In genomic region chr19:4969772-4970531, GRCh38 we compare ENCODE assay signal across 9 cellular contexts. TPM values are rescaled to one million over a fixed set of nuclear protein-coding genes. Genes with fewer than 3 reads are reported as not detected.
DNase-seq lines count a peak whose midpoint lies in the region; ATAC-seq and TF ChIP-seq lines count a peak whose summit lies in the region.
"Had no signal": no experiment of that assay in that cellular context is flagged by ENCODE, and none has a peak within 500 bp of the region (broad histone marks: within the 10 kb centered on the region; RNA-seq: fewer than 3 reads in every experiment).

No MANE protein-coding gene starts in this region.

- H3K4me3 ChIP-seq in PC-3 (ENCODE audit: low read length) (peak overlapping the region; percentile 84), choroid plexus epithelial cell (ENCODE audit: low read depth, low read length) (peak overlapping the region; percentile 70), muscle layer of duodenum (ENCODE audit: low read depth in 1 of 2, low read length in 2 of 2) (peak overlapping the region; percentile 67 to 90)

- H3K9me3 Mint-ChIP-seq in activated naive CD4-positive, alpha-beta T cell treated with anti-CD3 and anti-CD28 coated beads, Interleukin-2, amount 10 ng/mL, durations not matched to agents 7 days and 5 days = no peaks in the 10 kb centered on the region

- H3K27me3 Mint-ChIP-seq in activated naive CD4-positive, alpha-beta T cell treated with anti-CD3 and anti-CD28 coated beads, Interleukin-2, amount 10 ng/mL, durations not matched to agents 7 days and 5 days = no peaks in the 10 kb centered on the region

- peak overlapping the region; percentile 82 for H3K4me3 Mint-ChIP-seq in activated naive CD4-positive, alpha-beta T cell treated with anti-CD3 and anti-CD28 coated beads, Interleukin-2, amount 10 ng/mL, durations not matched to agents 7 days and 5 days

- H3K4me1 Mint-ChIP-seq in activated naive CD4-positive, alpha-beta T cell treated with anti-CD3 and anti-CD28 coated beads, Interleukin-2, amount 10 ng/mL, durations not matched to agents 7 days and 5 days = peaks cover 38% of the 10 kb centered on the region

- intact Hi-C loops in PC-3 (cut with micrococcal nuclease) = loop anchor here (2.0 to 5.0 kb wide), 3 partner anchors 57 to 158 kb away; no protein-coding TSS in a partner anchor

- H3F3A ChIP-seq in PC-3 (ENCODE audit: low read length, unreplicated experiment) = peaks cover 16% of the 10 kb centered on the region

- peak; percentile 36 for DNase-seq in activated naive CD4-positive, alpha-beta T cell treated with anti-CD3 and anti-CD28 coated beads, Interleukin-2, amount 10 ng/mL, durations not matched to agents 7 days and 5 days
- no peak for DNase-seq in activated naive CD4-positive, alpha-beta T cell treated with anti-CD3 and anti-CD28 coated beads, Interleukin-2, amount 50 U/mL, for 16 hours
- DNase-seq in PC-3 = peak; percentile 51
- peak; percentile 49 for DNase-seq in choroid plexus epithelial cell (ENCODE audit: low read depth)
- DNase-seq in effector CD8-positive, alpha-beta T cell (lab: John Stamatoyannopoulos, UW) = no peak
- no peak for DNase-seq in AG08396 (ENCODE audit: low spot score)

- H2AFZ ChIP-seq in PC-3 (ENCODE audit: low read length) = no peak overlapping the region

- no peaks in the 10 kb centered on the region for H3K36me3 ChIP-seq in PC-3 (ENCODE audit: low read depth, low read length)
- no peaks in the 10 kb centered on the region for H3K36me3 ChIP-seq in muscle layer of duodenum (ENCODE audit: control insufficient read depth in 1 of 2, insufficient read depth in 2 of 2, low read length in 2 of 2)

- peaks cover 25% of the 10 kb centered on the region for H3K36me3 Mint-ChIP-seq in activated naive CD4-positive, alpha-beta T cell treated with anti-CD3 and anti-CD28 coated beads, Interleukin-2, amount 10 ng/mL, durations not matched to agents 7 days and 5 days

- peaks cover 33% of the 10 kb centered on the region for H3K4me1 ChIP-seq in PC-3 (ENCODE audit: insufficient read depth, low read length)
- H3K4me1 ChIP-seq in muscle layer of duodenum (ENCODE audit: control insufficient read depth in 1 of 2, insufficient read depth in 2 of 2, low read length in 2 of 2) = peaks cover 0 to 38% of the 10 kb centered on the region in 2 donors
- H3K4me1 ChIP-seq: foreskin keratinocyte had no signal

- ATAC-seq in PC-3 (no peak), GM18858 (IDR thresholded peaks at IDR 0.05; ENCODE audit: unreplicated experiment) (no peak)

- H3K27me3 ChIP-seq in PC-3 (ENCODE audit: low read length) (no peaks in the 10 kb centered on the region), muscle layer of duodenum (ENCODE audit: low read depth, low read length) (no peaks in the 10 kb centered on the region)
- H3K27me3 ChIP-seq: foreskin keratinocyte had no signal

- H3K9me2 ChIP-seq in PC-3 (replicated peaks; ENCODE audit: low read length) = no peaks in the 10 kb centered on the region

- TSS peak; percentile 59 for BruUV-seq in PC-3 (replicated peaks; lab: Mats Ljungman, UMichigan)

- no peak overlapping the region for H3K27ac ChIP-seq in PC-3 (ENCODE audit: low read length)
- H3K27ac ChIP-seq in muscle layer of duodenum (ENCODE audit: low read length) = peak overlapping the region; percentile 67
- H3K27ac ChIP-seq: foreskin keratinocyte had no signal

- peak overlapping the region; percentile 98 for H3K4me2 ChIP-seq in PC-3 (ENCODE audit: low read length)

- peaks cover 56% of the 10 kb centered on the region for H3K79me2 ChIP-seq in PC-3 (ENCODE audit: low read length)

- peak overlapping the region; percentile 72 for H3K9ac ChIP-seq in PC-3 (ENCODE audit: low read length)

- H3K9me3 ChIP-seq in PC-3 (ENCODE audit: low read length) = no peaks in the 10 kb centered on the region
- no peaks in the 10 kb centered on the region for H3K9me3 ChIP-seq in muscle layer of duodenum (ENCODE audit: control insufficient read depth in 1 of 2, low read length in 2 of 2)

- TF ChIP-seq CTCF in PC-3 (conservative IDR thresholded peaks at IDR 0.05; ENCODE audit: low read depth, low read length) (no peak), choroid plexus epithelial cell (conservative IDR thresholded peaks at IDR 0.05; ENCODE audit: low read depth, low read length) (no peak)

- H4K20me1 ChIP-seq in PC-3 (ENCODE audit: low read length) = peaks cover 39% of the 10 kb centered on the region

- H3K27ac Mint-ChIP-seq in activated naive CD4-positive, alpha-beta T cell treated with anti-CD3 and anti-CD28 coated beads, Interleukin-2, amount 10 ng/mL, durations not matched to agents 7 days and 5 days = peak overlapping the region; percentile 81

- CTCF ChIA-PET in activated naive CD4-positive, alpha-beta T cell treated with anti-CD3 and anti-CD28 coated beads, Interleukin-2, amount 10 ng/mL, durations not matched to agents 7 days and 5 days (lab: Charles Lee) = interaction anchor here (1.2 to 2.3 kb wide), 4 partner anchors 58 to 160 kb away, joined by 3 to 13 read pairs (median 4); no protein-coding TSS in a partner anchor
- CTCF ChIA-PET in PC-3 (lab: Charles Lee) = interaction anchor here (0.5 to 1.6 kb wide), 3 partner anchors 59 to 420 kb away, joined by 3 to 7 read pairs (median 5); no protein-coding TSS in a partner anchor

- POLR2A ChIA-PET in PC-3 (lab: Charles Lee; ENCODE audit: unreplicated experiment) = interaction anchor here (0.6 to 0.7 kb wide), 2 partner anchors 80 to 103 kb away, joined by 3 read pairs; partner anchors contain the start of gene PLIN3

RNA-seq across cellular contexts. Expression of gene KDM4B, which starts 1.0 kb away (rescaled TPM):
- total RNA-seq in PC-3 (2014; rRNA removed) = 19.8 and 31.6 TPM in 2 replicates

Comparison
In these comparisons a context has a peak if more than half of its experiments do, and no peak if none do; other contexts are left out.
1. DNase-seq: peak in activated naive CD4-positive, alpha-beta T cell treated with anti-CD3 and anti-CD28 coated beads, Interleukin-2, amount 10 ng/mL, durations not matched to agents 7 days and 5 days (single experiment), PC-3 (single experiment) and choroid plexus epithelial cell (single experiment); none in activated naive CD4-positive, alpha-beta T cell treated with anti-CD3 and anti-CD28 coated beads, Interleukin-2, amount 50 U/mL, for 16 hours (single experiment), effector CD8-positive, alpha-beta T cell (single experiment) and AG08396 (single experiment).
2. Peak in every context shown above with its lines, with median percentiles within 50 percentile points of each other: H3K4me3 ChIP-seq.